9 cellular contexts compared by ENCODE assay signal in the genomic region with DNA sequence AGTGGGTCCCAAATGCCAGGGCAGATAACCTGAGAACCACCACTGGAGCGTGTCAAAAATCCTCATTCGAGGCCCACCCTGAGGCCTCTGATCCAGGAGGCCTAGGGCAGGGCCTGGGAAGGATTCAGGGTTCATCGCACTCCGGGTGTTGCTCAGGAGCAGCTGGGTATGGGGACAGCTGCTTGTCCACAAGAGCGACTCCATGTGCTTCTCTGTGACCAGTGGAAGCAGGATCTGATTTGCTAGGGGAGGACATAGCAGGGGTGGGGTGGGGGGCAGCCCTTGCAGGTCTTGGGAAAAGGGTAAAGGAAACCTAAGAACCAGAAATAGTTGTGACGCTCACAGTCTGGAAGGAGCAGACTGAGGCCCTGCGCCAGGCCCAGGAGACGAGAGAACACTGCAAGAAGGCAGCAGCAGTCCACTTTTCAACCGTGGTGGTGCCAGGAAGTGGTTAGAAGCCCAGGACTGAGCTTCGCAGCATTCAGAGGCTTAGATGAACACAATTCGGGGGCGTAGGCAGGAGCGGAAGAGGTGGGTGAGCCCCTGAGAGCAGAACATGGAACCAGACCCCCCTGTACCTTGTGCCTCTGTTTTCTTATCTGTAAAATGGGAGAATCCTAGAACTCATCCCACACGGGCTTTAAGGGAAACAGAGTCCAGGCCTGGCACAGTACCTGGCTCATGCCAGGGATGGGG. TPM values are rescaled to one million over a fixed set of nuclear protein-coding genes. Genes with fewer than 3 reads are reported as not detected.
DNase-seq lines count a peak whose midpoint lies in the region; ATAC-seq and TF ChIP-seq lines count a peak whose summit lies in the region.
"Had no signal": no experiment of that assay in that cellular context is flagged by ENCODE, and none has a peak within 500 bp of the region (broad histone marks: within the 10 kb centered on the region; RNA-seq: fewer than 3 reads in every experiment).

No MANE protein-coding gene starts in this region.

- TF ChIP-seq CTCF in endodermal cell (conservative IDR thresholded peaks at IDR 0.05) = no peak

- 94 to 95% methylated on average over 14 of the region's 14 CpGs for WGBS in endodermal cell (ENCODE audit: insufficient coverage in 1 of 2, insufficient read length in 1 of 2), 2 experiments

- no peak overlapping the region for H3K27ac ChIP-seq in endodermal cell (ENCODE audit: low read depth, low read length)
- H3K27ac ChIP-seq: pancreas had no signal

- peak overlapping the region; percentile 4 for H3K27ac Mint-ChIP-seq in activated CD4-positive, alpha-beta memory T cell treated with anti-CD3 and anti-CD28 coated beads, Interleukin-2, amount 10 ng/mL, durations not matched to agents 7 days and 5 days
- H3K27ac Mint-ChIP-seq in endodermal cell = peak overlapping the region; percentile 64

- H3K4me3 ChIP-seq in endodermal cell (ENCODE audit: low read length) = no peak overlapping the region
- H3K4me3 ChIP-seq: pancreas had no signal

- no peak overlapping the region for H3K4me3 Mint-ChIP-seq in activated CD4-positive, alpha-beta memory T cell treated with anti-CD3 and anti-CD28 coated beads, Interleukin-2, amount 10 ng/mL, durations not matched to agents 7 days and 5 days
- H3K4me3 Mint-ChIP-seq in endodermal cell = no peak overlapping the region

- peak; percentile 57 to 68 for ATAC-seq in activated CD4-positive, CD25-positive, alpha-beta regulatory T cell treated with anti-CD3 and anti-CD28 coated beads, Interleukin-2, amount 50 U/mL, for 24 hours
- ATAC-seq in HG03159 (IDR thresholded peaks at IDR 0.05; ENCODE audit: unreplicated experiment) = no peak

- H3K36me3 ChIP-seq in endodermal cell (ENCODE audit: control insufficient read depth, insufficient read depth, low read length) = no peaks in the 10 kb centered on the region
- H3K36me3 ChIP-seq: pancreas had no signal

- POLR2A ChIA-PET in activated CD4-positive, alpha-beta memory T cell treated with anti-CD3 and anti-CD28 coated beads, Interleukin-2, amount 10 ng/mL, durations not matched to agents 7 days and 5 days (lab: Charles Lee) = no interaction called here

- no peak for DNase-seq in activated CD4-positive, CD25-positive, alpha-beta regulatory T cell treated with anti-CD3 and anti-CD28 coated beads, Interleukin-2, amount 50 U/mL, for 72 hours
- DNase-seq in activated CD4-positive, alpha-beta memory T cell treated with anti-CD3 and anti-CD28 coated beads, Interleukin-2, amount 10 ng/mL, durations not matched to agents 7 days and 5 days = no peak
- DNase-seq in endodermal cell = no peak
- peak; percentile 30 for DNase-seq in stimulated activated CD8-positive, alpha-beta memory T cell treated with anti-CD3 and anti-CD28 coated beads, Interleukin-7, amount 100 ng/mL, for 24 hours (ENCODE audit: low read depth)
- DNase-seq in DMS 273 treated with DMSO at 0.1 percent for 48 hours (lab: John Stamatoyannopoulos, UW) = no peak
- DNase-seq in GOT3 (lab: John Stamatoyannopoulos, UW) = no peak

- peaks cover 10% of the 10 kb centered on the region for H3K4me1 ChIP-seq in endodermal cell (ENCODE audit: control insufficient read depth, insufficient read depth, low read length)
- H3K4me1 ChIP-seq: pancreas had no signal

- no peaks in the 10 kb centered on the region for H3K9me3 Mint-ChIP-seq in activated CD4-positive, alpha-beta memory T cell treated with anti-CD3 and anti-CD28 coated beads, Interleukin-2, amount 10 ng/mL, durations not matched to agents 7 days and 5 days
- H3K9me3 Mint-ChIP-seq in endodermal cell = peaks cover 3% of the 10 kb centered on the region

- H3K36me3 Mint-ChIP-seq in activated CD4-positive, alpha-beta memory T cell treated with anti-CD3 and anti-CD28 coated beads, Interleukin-2, amount 10 ng/mL, durations not matched to agents 7 days and 5 days (ENCODE audit: low read depth) = no peaks in the 10 kb centered on the region
- H3K36me3 Mint-ChIP-seq in endodermal cell (ENCODE audit: low read depth) = peaks cover 3% of the 10 kb centered on the region

- CTCF ChIA-PET in activated CD4-positive, alpha-beta memory T cell treated with anti-CD3 and anti-CD28 coated beads, Interleukin-2, amount 10 ng/mL, durations not matched to agents 7 days and 5 days (lab: Charles Lee) = interaction anchor here (4.4 kb wide), 1 partner anchor 32 kb away, joined by 14 read pairs; no protein-coding TSS in a partner anchor

- H3K9me3 ChIP-seq in endodermal cell (ENCODE audit: control insufficient read depth, low read length) = peaks cover 2% of the 10 kb centered on the region
- H3K9me3 ChIP-seq: pancreas had no signal

- no peaks in the 10 kb centered on the region for H3K27me3 ChIP-seq in endodermal cell (ENCODE audit: control insufficient read depth, insufficient read depth, low read length, poor library complexity, severe bottlenecking)
- H3K27me3 ChIP-seq: pancreas had no signal

- peaks cover 31% of the 10 kb centered on the region for H3K4me1 Mint-ChIP-seq in activated CD4-positive, alpha-beta memory T cell treated with anti-CD3 and anti-CD28 coated beads, Interleukin-2, amount 10 ng/mL, durations not matched to agents 7 days and 5 days
- peaks cover 15% of the 10 kb centered on the region for H3K4me1 Mint-ChIP-seq in endodermal cell

- no peak overlapping the region for H3K9ac ChIP-seq in endodermal cell (ENCODE audit: extremely low read depth, low read length, poor library complexity, severe bottlenecking)

- no peaks in the 10 kb centered on the region for H3K27me3 Mint-ChIP-seq in activated CD4-positive, alpha-beta memory T cell treated with anti-CD3 and anti-CD28 coated beads, Interleukin-2, amount 10 ng/mL, durations not matched to agents 7 days and 5 days
- H3K27me3 Mint-ChIP-seq in endodermal cell (ENCODE audit: insufficient read depth) = no peaks in the 10 kb centered on the region

RNA-seq across cellular contexts. Expression of a gene that starts 33.7 kb away (rescaled TPM):
- 10 to 100 TPM; 59.3 to 62.3 TPM for total RNA-seq in activated CD4-positive, alpha-beta memory T cell treated with anti-CD3 and anti-CD28 coated beads, Interleukin-2, amount 10 ng/mL, durations not matched to agents 7 days and 5 days
- 10 to 100 TPM; 59.9 to 66.9 TPM for total RNA-seq in endodermal cell
- polyA plus RNA-seq in endodermal cell (2013, experiment 1 of 2) = 30.1 TPM
- 32.0 TPM for polyA plus RNA-seq in endodermal cell (2013, experiment 2 of 2)
